Comparison of ENCODE assay signal across 30 cellular contexts in genomic region chr4:73929285-73929684, GRCh38. TPM values are rescaled to one million over a fixed set of nuclear protein-coding genes. Genes with fewer than 3 reads are reported as not detected.
"Had no signal": no experiment of that assay in that cellular context is flagged by ENCODE, and none has a peak within 500 bp of the region (broad histone marks: within the 10 kb centered on the region; RNA-seq: fewer than 3 reads in every experiment).

No MANE protein-coding gene starts in this region.

- H3K27me3 ChIP-seq: neutrophil, right lobe of liver, testis, tibial artery had no signal

- H3K4me3 ChIP-seq: coronary artery, heart right ventricle, lung, mucosa of descending colon, pancreas, right lobe of liver, testis, tibial artery had no signal

- ATAC-seq: esophagus mucosa; heart right ventricle; left lobe of liver; mucosa of descending colon; natural killer cell treated with Interleukin-12 subunit alpha and Interleukin-12 subunit beta and Interleukin-15 and Interleukin-18, amount 100 ng/mL, for 72 hours; pancreas; right lobe of liver; stimulated activated memory B cell treated with anti-CD40 and anti-IgM and Interleukin-4, amounts not matched to agents 10 μg/mL and 1 μg/mL and 100 μg/mL, for 72 hours; stimulated activated naive CD8-positive, alpha-beta T cell treated with anti-CD3 and anti-CD28 coated beads, Interleukin-15, Interleukin-2, amounts not matched to agents 100 U/mL and 50 U/mL, for 24 hours had no signal

- FAIRE-seq: endometrium, pancreas, small intestine had no signal

- DNase-seq: dermis blood vessel endothelial cell; effector memory CD4-positive, alpha-beta T cell; foreskin melanocyte; glutamatergic neuron; heart right ventricle; hippocampal formation; islet precursor cell; mesenchymal stem cell; mucosa of descending colon; naive B cell; pancreas; right lobe of liver; small intestine; stimulated activated CD4-positive, alpha-beta T cell treated with anti-CD3 and anti-CD28 coated beads, Interleukin-2, amount 100 ng/mL, for 24 hours; stimulated activated CD4-positive, alpha-beta T cell treated with anti-CD3 and anti-CD28 coated beads, Interleukin-4, amount 100 ng/mL, for 4 hours; stimulated activated naive CD8-positive, alpha-beta T cell treated with anti-CD3 and anti-CD28 coated beads, Interleukin-15, Interleukin-2, amounts not matched to agents 100 U/mL and 50 U/mL, for 24 hours; substantia nigra; testis; tibial artery had no signal

- H3K36me3 ChIP-seq: heart right ventricle, neutrophil, pancreas, right lobe of liver, tibial artery had no signal

RNA-seq across cellular contexts. Expression of gene PF4, which starts 52.5 kb away (rescaled TPM):
- total RNA-seq: dermis blood vessel endothelial cell; esophagus mucosa; mesothelial cell of epicardium; natural killer cell treated with Interleukin-12 subunit alpha and Interleukin-12 subunit beta and Interleukin-15 and Interleukin-18, amount 100 ng/mL, for 72 hours; neural crest cell; omental fat pad; pancreas; testis had no signal

RNA-seq across cellular contexts. Expression of gene PPBP, which starts 58.7 kb away (rescaled TPM):
- total RNA-seq: dermis blood vessel endothelial cell; mesothelial cell of epicardium; mucosa of descending colon; natural killer cell treated with Interleukin-12 subunit alpha and Interleukin-12 subunit beta and Interleukin-15 and Interleukin-18, amount 100 ng/mL, for 72 hours; neural crest cell; testis had no signal
